ENCODE assay signal across 33 cellular contexts in the genomic region with DNA sequence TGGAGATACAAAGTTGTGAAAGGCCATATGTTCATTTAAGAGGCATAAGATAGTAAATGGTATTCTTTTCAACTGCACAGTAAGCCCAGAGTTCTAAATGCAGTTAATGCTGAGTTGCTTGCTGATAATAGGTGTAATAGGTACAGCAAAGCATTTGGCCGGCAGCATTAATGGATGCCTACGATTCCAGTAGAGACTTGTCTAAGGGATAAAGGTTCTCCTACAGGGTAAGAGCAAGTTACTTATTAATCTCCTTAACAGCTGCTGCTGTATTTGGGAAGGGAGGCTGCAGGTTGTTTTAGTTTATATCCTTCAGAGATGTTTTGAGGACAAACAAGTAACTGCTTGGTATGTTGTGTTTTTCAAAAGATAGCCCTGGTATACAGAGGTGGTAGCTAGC. TPM values are rescaled to one million over a fixed set of nuclear protein-coding genes. Genes with fewer than 3 reads are reported as not detected.
A peak's percentile ranks its signal among the peaks of the same experiment; 100 is the strongest.
DNase-seq lines count a peak whose midpoint lies in the region; ATAC-seq and TF ChIP-seq lines count a peak whose summit lies in the region.
"Had no signal": no experiment of that assay in that cellular context is flagged by ENCODE, and none has a peak within 500 bp of the region (broad histone marks: within the 10 kb centered on the region; RNA-seq: fewer than 3 reads in every experiment).

No MANE protein-coding gene starts in this region.

- CTCF ChIA-PET in Caco-2 (lab: Charles Lee): no interaction called here
- CTCF ChIA-PET in CD4-positive, alpha-beta memory T cell (lab: Charles Lee; ENCODE audit: partially characterized antibody): no interaction called here

- ATAC-seq in esophagus mucosa (peak; percentile 60), mucosa of descending colon (peak; percentile 76), HG03460 (IDR thresholded peaks at IDR 0.05; ENCODE audit: unreplicated experiment) (no peak)
- no peak for ATAC-seq in activated CD4-positive, CD25-positive, alpha-beta regulatory T cell treated with anti-CD3 and anti-CD28 coated beads, Interleukin-2, amount 50 U/mL, for 24 hours
- ATAC-seq: activated CD8-positive, alpha-beta T cell treated with anti-CD3 and anti-CD28 coated beads for 36 hours; foreskin keratinocyte; GM12878; heart right ventricle; left ventricle myocardium superior; natural killer cell; stimulated activated naive B cell treated with anti-CD40 and anti-IgM and Interleukin-4, amounts not matched to agents 10 μg/mL and 1 μg/mL and 100 μg/mL, for 72 hours; upper lobe of right lung had no signal

- no peak overlapping the region for H2AFZ ChIP-seq in Loucy (ENCODE audit: low read length)
- H2AFZ ChIP-seq: GM23248 had no signal

- DNase-seq in Caco-2 (peak; percentile 10 to 36), mucosa of descending colon (peak in 1 of 3 donors; percentile 35), GM13977 (ENCODE audit: low spot score) (no peak)
- no peak for DNase-seq in CD4-positive, alpha-beta memory T cell
- DNase-seq: ACHN; activated CD8-positive, alpha-beta T cell treated with anti-CD3 and anti-CD28 coated beads for 36 hours; amygdala; COR-L47; effector memory CD4-positive, alpha-beta T cell; GM23248; heart right ventricle; IMR-90; left ventricle myocardium superior; natural killer cell; NCI-H1092; NCI-H187; NCI-H774; RPMI8226; stimulated activated naive B cell treated with anti-CD40 and anti-IgM and Interleukin-4, amounts not matched to agents 10 μg/mL and 1 μg/mL and 100 μg/mL, for 72 hours; T-helper 1 cell; upper lobe of right lung had no signal

- BruUV-seq in Caco-2 (replicated peaks; lab: Mats Ljungman, UMichigan): no TSS peak

- H3K4me2 ChIP-seq in Loucy (ENCODE audit: low read depth, low read length, poor library complexity, severe bottlenecking): peak overlapping the region; percentile 16

- no peaks in the 10 kb centered on the region for H3K9me2 ChIP-seq in Loucy (replicated peaks; ENCODE audit: low read depth, low read length)

- no peaks in the 10 kb centered on the region for H3F3A ChIP-seq in Loucy (ENCODE audit: low read depth)

- H3K27ac ChIP-seq in CD4-positive, alpha-beta memory T cell (ENCODE audit: low read depth, low read length): no peak overlapping the region
- H3K27ac ChIP-seq: esophagus muscularis mucosa, foreskin keratinocyte, GM23248, heart right ventricle, right atrium auricular region, upper lobe of right lung had no signal

- peaks cover 38% of the 10 kb centered on the region for H4K20me1 ChIP-seq in Loucy (ENCODE audit: insufficient read depth, low read length, poor library complexity, severe bottlenecking)

- H3K4me3 ChIP-seq in Caco-2 (ENCODE audit: low read depth, low read length) (no peak overlapping the region), Loucy (ENCODE audit: low read length, poor library complexity, severe bottlenecking) (no peak overlapping the region), mucosa of descending colon (no peak overlapping the region)
- no peak overlapping the region for H3K4me3 ChIP-seq in CD4-positive, alpha-beta memory T cell (ENCODE audit: low read length in 2 of 2)
- H3K4me3 ChIP-seq: esophagus muscularis mucosa, GM12878, GM23248, heart right ventricle, right atrium auricular region, upper lobe of right lung had no signal

- in situ Hi-C loops in GM13977 (cut with MboI; ENCODE audit: low pct_unique_long_range_greater_than_20kb, low sequenced_read_pairs, unreplicated experiment): no loop called here

- peaks cover 100% of the 10 kb centered on the region for H3K79me2 ChIP-seq in Loucy (ENCODE audit: insufficient read depth, low read length)

- H3K4me1 Mint-ChIP-seq in Caco-2 (ENCODE audit: low read depth, unreplicated experiment): peaks cover 12% of the 10 kb centered on the region
- H3K4me1 Mint-ChIP-seq in CD4-positive, alpha-beta memory T cell: no peaks in the 10 kb centered on the region
- H3K4me1 Mint-ChIP-seq: activated naive CD4-positive, alpha-beta T cell treated with anti-CD3 and anti-CD28 coated beads, Interleukin-2, amount 50 U/mL, for 24 hours; mesothelial cell of epicardium; natural killer cell had no signal

- H3K36me3 ChIP-seq in Caco-2 (ENCODE audit: control insufficient read depth, insufficient read depth, low read length) (no peaks in the 10 kb centered on the region), Loucy (ENCODE audit: insufficient read depth, low read length) (peaks cover 11% of the 10 kb centered on the region; the same call in 1 of the 2 replicates), mucosa of descending colon (ENCODE audit: low read depth) (no peaks in the 10 kb centered on the region)
- H3K36me3 ChIP-seq in CD4-positive, alpha-beta memory T cell (ENCODE audit: insufficient read depth, low read length): no peaks in the 10 kb centered on the region
- H3K36me3 ChIP-seq: esophagus muscularis mucosa, heart right ventricle, right atrium auricular region, upper lobe of right lung had no signal

- no peak overlapping the region for H3K4me3 Mint-ChIP-seq in Caco-2 (ENCODE audit: unreplicated experiment)
- no peak overlapping the region for H3K4me3 Mint-ChIP-seq in CD4-positive, alpha-beta memory T cell
- H3K4me3 Mint-ChIP-seq: activated CD8-positive, alpha-beta T cell treated with anti-CD3 and anti-CD28 coated beads for 36 hours; activated naive CD4-positive, alpha-beta T cell treated with anti-CD3 and anti-CD28 coated beads, Interleukin-2, amount 50 U/mL, for 24 hours; mesothelial cell of epicardium; natural killer cell; stimulated activated naive B cell treated with anti-CD40 and anti-IgM and Interleukin-4, amounts not matched to agents 10 μg/mL and 1 μg/mL and 100 μg/mL, for 72 hours had no signal

- POLR2A ChIA-PET in Caco-2 (lab: Charles Lee): no interaction called here
- POLR2A ChIA-PET in CD4-positive, alpha-beta memory T cell (lab: Charles Lee; ENCODE audit: partially characterized antibody): no interaction called here

- H3K27ac Mint-ChIP-seq in Caco-2 (ENCODE audit: unreplicated experiment): no peak overlapping the region
- H3K27ac Mint-ChIP-seq in CD4-positive, alpha-beta memory T cell: no peak overlapping the region
- H3K27ac Mint-ChIP-seq: activated CD8-positive, alpha-beta T cell treated with anti-CD3 and anti-CD28 coated beads for 36 hours; activated naive CD4-positive, alpha-beta T cell treated with anti-CD3 and anti-CD28 coated beads, Interleukin-2, amount 50 U/mL, for 24 hours; activated T-helper 2 cell treated with anti-CD3 and anti-CD28 coated beads, Interferon-gamma antibody, Interleukin-2, Interleukin-4, amounts not matched to agents 10 μg/mL and 5 μg/mL and 100 μg/mL, durations not matched to agents 14 hours and 24 hours and 36 hours; mesothelial cell of epicardium; natural killer cell; stimulated activated naive B cell treated with anti-CD40 and anti-IgM and Interleukin-4, amounts not matched to agents 10 μg/mL and 1 μg/mL and 100 μg/mL, for 72 hours had no signal

- H3K4me1 ChIP-seq in Caco-2 (peaks cover 4% of the 10 kb centered on the region; the same call in 1 of the 2 replicates), Loucy (ENCODE audit: insufficient read depth, low read length, poor library complexity, severe bottlenecking) (peaks cover 19% of the 10 kb centered on the region), mucosa of descending colon (ENCODE audit: low read depth) (peaks cover 3% of the 10 kb centered on the region)
- no peaks in the 10 kb centered on the region for H3K4me1 ChIP-seq in CD4-positive, alpha-beta memory T cell (ENCODE audit: insufficient read depth, low read length)
- H3K4me1 ChIP-seq: esophagus muscularis mucosa, foreskin keratinocyte, heart right ventricle, right atrium auricular region, upper lobe of right lung had no signal

- no peak overlapping the region for H3K9ac ChIP-seq in Loucy (ENCODE audit: low read depth, low read length, poor library complexity, severe bottlenecking)
- H3K9ac ChIP-seq: GM23248 had no signal

- intact Hi-C loops in Caco-2 (cut with micrococcal nuclease; ENCODE audit: unreplicated experiment): no loop called here
- intact Hi-C loops in mucosa of descending colon (cut with DNase I, micrococcal nuclease): no loop called here
- intact Hi-C loops in CD4-positive, alpha-beta memory T cell (cut with micrococcal nuclease): no loop called here

- H3K36me3 Mint-ChIP-seq in Caco-2 (ENCODE audit: insufficient read depth, unreplicated experiment): no peaks in the 10 kb centered on the region
- H3K36me3 Mint-ChIP-seq in CD4-positive, alpha-beta memory T cell: no peaks in the 10 kb centered on the region
- H3K36me3 Mint-ChIP-seq: activated naive CD4-positive, alpha-beta T cell treated with anti-CD3 and anti-CD28 coated beads, Interleukin-2, amount 50 U/mL, for 24 hours; mesothelial cell of epicardium; natural killer cell; stimulated activated naive B cell treated with anti-CD40 and anti-IgM and Interleukin-4, amounts not matched to agents 10 μg/mL and 1 μg/mL and 100 μg/mL, for 72 hours had no signal

- H3K9me3 Mint-ChIP-seq in Caco-2 (ENCODE audit: unreplicated experiment): no peaks in the 10 kb centered on the region
- H3K9me3 Mint-ChIP-seq in CD4-positive, alpha-beta memory T cell: no peaks in the 10 kb centered on the region
- H3K9me3 Mint-ChIP-seq: activated CD8-positive, alpha-beta T cell treated with anti-CD3 and anti-CD28 coated beads for 36 hours; activated naive CD4-positive, alpha-beta T cell treated with anti-CD3 and anti-CD28 coated beads, Interleukin-2, amount 50 U/mL, for 24 hours; activated T-helper 2 cell treated with anti-CD3 and anti-CD28 coated beads, Interferon-gamma antibody, Interleukin-2, Interleukin-4, amounts not matched to agents 10 μg/mL and 5 μg/mL and 100 μg/mL, durations not matched to agents 14 hours and 24 hours and 36 hours; stimulated activated naive B cell treated with anti-CD40 and anti-IgM and Interleukin-4, amounts not matched to agents 10 μg/mL and 1 μg/mL and 100 μg/mL, for 72 hours had no signal

- H3K27me3 ChIP-seq in Caco-2 (replicated peaks; ENCODE audit: control insufficient read depth, insufficient read depth, low read length): no peaks in the 10 kb centered on the region
- H3K27me3 ChIP-seq in Loucy (ENCODE audit: insufficient read depth, low read length, poor library complexity, severe bottlenecking): no peaks in the 10 kb centered on the region
- H3K27me3 ChIP-seq in CD4-positive, alpha-beta memory T cell (ENCODE audit: insufficient read depth, low read length): no peaks in the 10 kb centered on the region
- H3K27me3 ChIP-seq: esophagus muscularis mucosa, foreskin keratinocyte, right atrium auricular region, upper lobe of right lung had no signal

- no peaks in the 10 kb centered on the region for H3K27me3 Mint-ChIP-seq in Caco-2 (ENCODE audit: insufficient read depth, unreplicated experiment)
- H3K27me3 Mint-ChIP-seq in CD4-positive, alpha-beta memory T cell: no peaks in the 10 kb centered on the region

- TF ChIP-seq CTCF in Caco-2 (IDR thresholded peaks at IDR 0.05; ENCODE audit: insufficient read depth in 1 of 2, low read depth in 1 of 2, low read length in 1 of 2, severe bottlenecking in 1 of 2, unreplicated experiment in 1 of 2) (no peak), Loucy (conservative IDR thresholded peaks at IDR 0.05; ENCODE audit: low read length) (no peak), mucosa of descending colon (IDR thresholded peaks at IDR 0.05) (no peak), GM13977 (IDR thresholded peaks at IDR 0.05; ENCODE audit: extremely low read depth, insufficient read depth, missing control alignments) (no peak)

- H3K9me3 ChIP-seq in Caco-2: no peaks in the 10 kb centered on the region
- H3K9me3 ChIP-seq in Loucy (ENCODE audit: insufficient read depth, low read depth, low read length): no peaks in the 10 kb centered on the region
- no peaks in the 10 kb centered on the region for H3K9me3 ChIP-seq in mucosa of descending colon
- no peaks in the 10 kb centered on the region for H3K9me3 ChIP-seq in CD4-positive, alpha-beta memory T cell (ENCODE audit: control insufficient read depth in 1 of 2, low read length in 2 of 2)
- H3K9me3 ChIP-seq: esophagus muscularis mucosa, heart right ventricle, right atrium auricular region, upper lobe of right lung had no signal

RNA-seq across cellular contexts. Expression of gene TSPAN7, which starts 16.8 kb away (rescaled TPM):
- total RNA-seq in Caco-2 (2022) (0.91 and 1.7 TPM in 2 replicates), esophagus mucosa (11.3 TPM), mucosa of descending colon (100 to 1,000 TPM in 2 of 3 donors, 10 to 100 TPM in 1; 61.4 to 138 (median 104) TPM)
- under 1 TPM in 1 of 2 experiments, not detected in 1; 0.72 TPM for total RNA-seq in CD4-positive, alpha-beta memory T cell
- under 1 TPM; 0.47 to 0.92 TPM for polyA plus RNA-seq in CD4-positive, alpha-beta memory T cell
- total RNA-seq: activated T-helper 2 cell treated with anti-CD3 and anti-CD28 coated beads, Interferon-gamma antibody, Interleukin-2, Interleukin-4, amounts not matched to agents 10 μg/mL and 5 μg/mL and 100 μg/mL, durations not matched to agents 14 hours and 24 hours and 36 hours; GM12878; GM23248; IMR-90; natural killer cell had no signal
- polyA plus RNA-seq: BJ, GM23248, IMR-90 had no signal

Comparison
In these comparisons a context has a peak if more than half of its experiments do, and no peak if none do; other contexts are left out.
1. DNase-seq: peak in Caco-2 (2 of 2); none in CD4-positive, alpha-beta memory T cell (0 of 5) and GM13977 (single experiment).
2. ATAC-seq: peak in esophagus mucosa (single experiment) and mucosa of descending colon (single experiment); none in HG03460 (single experiment) and activated CD4-positive, CD25-positive, alpha-beta regulatory T cell treated with anti-CD3 and anti-CD28 coated beads, Interleukin-2, amount 50 U/mL, for 24 hours (0 of 2).